ENCODE assay signal across 26 cellular contexts in genomic region chr9:135372501-135373008, GRCh38.
"Had no signal": no experiment of that assay in that cellular context is flagged by ENCODE, and none has a peak within 500 bp of the region (broad histone marks: within the 10 kb centered on the region; RNA-seq: fewer than 3 reads in every experiment).

No MANE protein-coding gene starts in this region.

- H3K27me3 ChIP-seq: MG63, SJSA1 had no signal

- H3K27ac ChIP-seq: SJSA1, SK-N-MC had no signal

- DNase-seq: IMR-90; Karpas-422; KG1; MG63; NCI-H1092; NCI-H1105 treated with DMSO at 0.1 percent for 48 hours; NCI-H1417 treated with DMSO at 0.1 percent for 48 hours; NCI-H146; NCI-H187; NCI-H2029; NCI-H2081 treated with DMSO at 0.1 percent for 48 hours; NCI-H2171; NCI-H226; NCI-H446; NCI-H510A; NCI-H524 treated with DMSO at 0.1 percent for 48 hours; NCI-H69; NCI-H774; NK-92 treated with Interleukin-12 subunit alpha and Interleukin-12 subunit beta, amount 100 ng/mL, for 24 hours; PC-3; Right ventricle myocardium superior; SIG-M5 had no signal

- FAIRE-seq: HepG2 had no signal

- H3K4me3 ChIP-seq: MG63, SJSA1, SK-N-MC had no signal

- H3K36me3 ChIP-seq: MG63, SJSA1 had no signal

- H3K9me3 ChIP-seq: MG63, SJSA1 had no signal

- H3K4me1 ChIP-seq: SJSA1 had no signal

- ATAC-seq: HepG2, Panc1, PC-3 had no signal
